27 cellular contexts compared by ENCODE assay signal in genomic region chr17:8438441-8438840, GRCh38. TPM values are rescaled to one million over a fixed set of nuclear protein-coding genes. Genes with fewer than 3 reads are reported as not detected.
DNase-seq lines count a peak whose midpoint lies in the region; ATAC-seq, FAIRE-seq and TF ChIP-seq lines count a peak whose summit lies in the region.
"Had no signal": no experiment of that assay in that cellular context is flagged by ENCODE, and none has a peak within 500 bp of the region (broad histone marks: within the 10 kb centered on the region; RNA-seq: fewer than 3 reads in every experiment).

No MANE protein-coding gene starts in this region.

- H3K27ac Mint-ChIP-seq in stimulated activated memory B cell treated with anti-CD40 and anti-IgM and Interleukin-4, amounts not matched to agents 10 μg/mL and 1 μg/mL and 100 μg/mL, for 72 hours = no peak overlapping the region
- no peak overlapping the region for H3K27ac Mint-ChIP-seq in activated T-helper 1 cell treated with anti-CD3 and anti-CD28 coated beads, Interleukin-12 subunit alpha, Interleukin-12 subunit beta, Interleukin-2, Interleukin-4 antibody, amounts not matched to agents 30 ng/mL and 10 ng/mL and 1 ng/mL, durations not matched to agents 14 hours and 24 hours and 36 hours
- no peak overlapping the region for H3K27ac Mint-ChIP-seq in natural killer cell treated with Interleukin-12 subunit alpha and Interleukin-12 subunit beta and Interleukin-15 and Interleukin-18, amount 100 ng/mL, for 72 hours
- H3K27ac Mint-ChIP-seq: H9; T-helper 1 cell treated with Interleukin-12 subunit alpha and Interleukin-12 subunit beta and Interleukin-4 antibody, amounts not matched to agents 30 μg/mL and 1 μg/mL, for 36 hours had no signal

- no peaks in the 10 kb centered on the region for H3K27me3 Mint-ChIP-seq in activated T-cell treated with anti-CD3 and anti-CD28 coated beads, Interleukin-2, amount 50 U/mL, for 4 hours (ENCODE audit: low read depth)
- no peaks in the 10 kb centered on the region for H3K27me3 Mint-ChIP-seq in stimulated activated memory B cell treated with anti-CD40 and anti-IgM and Interleukin-4, amounts not matched to agents 10 μg/mL and 1 μg/mL and 100 μg/mL, for 72 hours
- H3K27me3 Mint-ChIP-seq in activated T-helper 1 cell treated with anti-CD3 and anti-CD28 coated beads, Interleukin-12 subunit alpha, Interleukin-12 subunit beta, Interleukin-2, Interleukin-4 antibody, amounts not matched to agents 30 ng/mL and 10 ng/mL and 1 ng/mL, durations not matched to agents 14 hours and 24 hours and 36 hours (ENCODE audit: insufficient read depth) = no peaks in the 10 kb centered on the region
- no peaks in the 10 kb centered on the region for H3K27me3 Mint-ChIP-seq in natural killer cell treated with Interleukin-12 subunit alpha and Interleukin-12 subunit beta and Interleukin-15 and Interleukin-18, amount 100 ng/mL, for 72 hours

- peak overlapping the region; percentile 64 for H3K4ac ChIP-seq in trophoblast cell (ENCODE audit: low read depth, low read length)

- H3K4me3 Mint-ChIP-seq in activated T-cell treated with anti-CD3 and anti-CD28 coated beads, Interleukin-2, amount 50 U/mL, for 4 hours = peak overlapping the region; percentile 60
- H3K4me3 Mint-ChIP-seq in stimulated activated memory B cell treated with anti-CD40 and anti-IgM and Interleukin-4, amounts not matched to agents 10 μg/mL and 1 μg/mL and 100 μg/mL, for 72 hours = no peak overlapping the region
- no peak overlapping the region for H3K4me3 Mint-ChIP-seq in activated T-helper 1 cell treated with anti-CD3 and anti-CD28 coated beads, Interleukin-12 subunit alpha, Interleukin-12 subunit beta, Interleukin-2, Interleukin-4 antibody, amounts not matched to agents 30 ng/mL and 10 ng/mL and 1 ng/mL, durations not matched to agents 14 hours and 24 hours and 36 hours
- no peak overlapping the region for H3K4me3 Mint-ChIP-seq in natural killer cell treated with Interleukin-12 subunit alpha and Interleukin-12 subunit beta and Interleukin-15 and Interleukin-18, amount 100 ng/mL, for 72 hours

- H3F3A ChIP-seq in GM23248 (ENCODE audit: insufficient read depth) = 0 out of 2 replicates have a peak, but pooled peaks cover 30% of the 10 kb centered on the region

- RAD21 ChIA-PET in GM12878 (lab: Charles Lee; ENCODE audit: unreplicated experiment) = no interaction called here

- in situ Hi-C loops in GM23248 (cut with MboI) = no loop called here
- in situ Hi-C loops in GM12878 (cut with MboI) = no loop called here

- H2BK5ac ChIP-seq in trophoblast cell (ENCODE audit: low read depth, low read length, poor library complexity) = no peak overlapping the region

- H3K9ac ChIP-seq in GM23248 (no peak overlapping the region), GM12878 (ENCODE audit: control insufficient read depth, insufficient read depth, low read length) (no peak overlapping the region), trophoblast cell (ENCODE audit: low read length) (no peak overlapping the region)

- H3K4me1 Mint-ChIP-seq in activated T-cell treated with anti-CD3 and anti-CD28 coated beads, Interleukin-2, amount 50 U/mL, for 4 hours (ENCODE audit: low read depth) = peaks cover 59% of the 10 kb centered on the region
- peaks cover 45% of the 10 kb centered on the region for H3K4me1 Mint-ChIP-seq in stimulated activated memory B cell treated with anti-CD40 and anti-IgM and Interleukin-4, amounts not matched to agents 10 μg/mL and 1 μg/mL and 100 μg/mL, for 72 hours
- peaks cover 34% of the 10 kb centered on the region for H3K4me1 Mint-ChIP-seq in activated T-helper 1 cell treated with anti-CD3 and anti-CD28 coated beads, Interleukin-12 subunit alpha, Interleukin-12 subunit beta, Interleukin-2, Interleukin-4 antibody, amounts not matched to agents 30 ng/mL and 10 ng/mL and 1 ng/mL, durations not matched to agents 14 hours and 24 hours and 36 hours (ENCODE audit: low read depth)
- H3K4me1 Mint-ChIP-seq in natural killer cell treated with Interleukin-12 subunit alpha and Interleukin-12 subunit beta and Interleukin-15 and Interleukin-18, amount 100 ng/mL, for 72 hours (ENCODE audit: low read depth in 2 of 2) = peaks cover 33 to 45% of the 10 kb centered on the region in 2 donors

- intact Hi-C loops in GM12878 (cut with micrococcal nuclease; ENCODE audit: unreplicated experiment) = no loop called here
- intact Hi-C loops in activated T-helper 1 cell treated with anti-CD3 and anti-CD28 coated beads, Interleukin-12 subunit alpha, Interleukin-12 subunit beta, Interleukin-2, Interleukin-4 antibody, amounts not matched to agents 30 ng/mL and 10 ng/mL and 1 ng/mL, durations not matched to agents 14 hours and 24 hours and 36 hours (cut with micrococcal nuclease) = loop anchor here (5.0 to 10.0 kb wide), 3 partner anchors 304 to 459 kb away; no protein-coding TSS in a partner anchor

- CTCF ChIA-PET in GM12878 (lab: Yijun Ruan, JAX) = interaction anchor here (0.7 to 1.4 kb wide), 3 partner anchors 12 to 56 kb away, joined by 3 read pairs; no protein-coding TSS in a partner anchor

- no peak overlapping the region for H4K12ac ChIP-seq in trophoblast cell (ENCODE audit: low read depth, low read length)

- H3K18ac ChIP-seq in trophoblast cell (ENCODE audit: low read length) = no peak overlapping the region

- 69 to 74% methylated on average over 5 of the region's 5 CpGs for WGBS in GM23248 (ENCODE audit: low coverage in 1 of 2, low lambda C conversion rate in 2 of 2, missing lambda C conversion rate in 2 of 2), 2 experiments
- WGBS in GM12878 (ENCODE audit: insufficient coverage, insufficient replicate concordance, low lambda C conversion rate, missing lambda C conversion rate) = 67% methylated on average over 5 of the region's 5 CpGs
- WGBS in trophoblast cell (ENCODE audit: extremely low coverage, insufficient coverage, insufficient read length) = no CpG with 5 or more reads among the region's 5 CpGs

- H2AFZ ChIP-seq in GM23248 (no peak overlapping the region), GM12878 (ENCODE audit: control insufficient read depth, low read depth, low read length) (no peak overlapping the region), trophoblast cell (ENCODE audit: insufficient read depth, low read length, poor library complexity) (no peak overlapping the region)

- H3K14ac ChIP-seq in trophoblast cell (ENCODE audit: low read length) = no peak overlapping the region

- H3K9me2 ChIP-seq in GM23248 (ENCODE audit: insufficient read depth) = no peaks in the 10 kb centered on the region

- H3K9me3 ChIP-seq in GM23248 (ENCODE audit: low read depth) (no peaks in the 10 kb centered on the region), GM12878 (replicated peaks; ENCODE audit: control insufficient read depth, insufficient read depth, low read length) (no peaks in the 10 kb centered on the region), trophoblast cell (ENCODE audit: insufficient read depth, low read depth, low read length) (no peaks in the 10 kb centered on the region)

- DNase-seq in activated T-cell treated with anti-CD3 and anti-CD28 coated beads, Interleukin-2, amount 50 U/mL, for 4 hours = no peak
- no peak for DNase-seq in activated T-cell treated with anti-CD3 and anti-CD28 coated beads, Interleukin-2, amount 50 U/mL, for 1 hour
- DNase-seq in GM23248 (no peak), GM12878 (ENCODE audit: low read depth, low spot score) (no peak), trophoblast cell (no peak)
- no peak for DNase-seq in activated T-helper 1 cell treated with anti-CD3 and anti-CD28 coated beads, Interleukin-12 subunit alpha, Interleukin-12 subunit beta, Interleukin-2, Interleukin-4 antibody, amounts not matched to agents 30 ng/mL and 10 ng/mL and 1 ng/mL, durations not matched to agents 14 hours and 24 hours and 36 hours (ENCODE audit: low spot score)
- DNase-seq in natural killer cell treated with Interleukin-12 subunit alpha and Interleukin-12 subunit beta and Interleukin-15 and Interleukin-18, amount 100 ng/mL, for 72 hours (ENCODE audit: low spot score) = no peak
- DNase-seq: activated naive CD4-positive, alpha-beta T cell treated with anti-CD3 and anti-CD28 coated beads, Interleukin-2, amount 50 U/mL, for 16 hours; dorsolateral prefrontal cortex; H9; mammary epithelial cell; NCI-H1048; NCI-H187; NCI-H2171 treated with DMSO at 0.1 percent for 48 hours; NCI-H526; occipital lobe; substantia nigra had no signal

- peak overlapping the region; percentile 97; the same call in 1 of the 2 replicates for H3K4me3 ChIP-seq in GM23248
- H3K4me3 ChIP-seq in GM12878 = no peak overlapping the region; the same call in 1 of the 2 replicates
- H3K4me3 ChIP-seq in trophoblast cell (ENCODE audit: low read depth, low read length) = no peak overlapping the region

- peaks cover 34% of the 10 kb centered on the region for H3K4me1 ChIP-seq in GM23248 (ENCODE audit: insufficient read depth)
- H3K4me1 ChIP-seq in GM12878 (ENCODE audit: control insufficient read depth, insufficient read depth, low read length) = peaks cover 6% of the 10 kb centered on the region
- H3K4me1 ChIP-seq in trophoblast cell (ENCODE audit: control insufficient read depth in 1 of 2, insufficient read depth in 2 of 2, low read length in 2 of 2) = no peaks in the 10 kb centered on the region

- no peak overlapping the region for H2BK120ac ChIP-seq in trophoblast cell (ENCODE audit: insufficient read depth, low read length, poor library complexity)

- TF ChIP-seq CTCF in GM12878 (IDR thresholded peaks at IDR 0.05 in 2 of 3, conservative IDR thresholded peaks at IDR 0.05 in 1 of 3; ENCODE audit: control insufficient read depth in 2 of 3, extremely low read depth in 1 of 3, insufficient read depth in 1 of 3, low read depth in 3 of 3, low read length in 3 of 3) = no peak

- H4K20me1 ChIP-seq in GM23248 (ENCODE audit: insufficient read depth) (peaks cover 22% of the 10 kb centered on the region; the same call in 1 of the 2 replicates), GM12878 (ENCODE audit: control insufficient read depth, insufficient read depth) (no peaks in the 10 kb centered on the region; the same call in 1 of the 2 replicates)

- TF ChIP-seq EP300 in GM12878 (IDR thresholded peaks at IDR 0.05; ENCODE audit: borderline replicate concordance in 1 of 2, control insufficient read depth in 1 of 2, low read depth in 2 of 2, low read length in 2 of 2) = no peak

- no peak overlapping the region for H4K91ac ChIP-seq in trophoblast cell (ENCODE audit: low read depth, low read length)

- H3K9me3 Mint-ChIP-seq in activated T-cell treated with anti-CD3 and anti-CD28 coated beads, Interleukin-2, amount 50 U/mL, for 4 hours = no peaks in the 10 kb centered on the region
- no peaks in the 10 kb centered on the region for H3K9me3 Mint-ChIP-seq in stimulated activated memory B cell treated with anti-CD40 and anti-IgM and Interleukin-4, amounts not matched to agents 10 μg/mL and 1 μg/mL and 100 μg/mL, for 72 hours
- no peaks in the 10 kb centered on the region for H3K9me3 Mint-ChIP-seq in activated T-helper 1 cell treated with anti-CD3 and anti-CD28 coated beads, Interleukin-12 subunit alpha, Interleukin-12 subunit beta, Interleukin-2, Interleukin-4 antibody, amounts not matched to agents 30 ng/mL and 10 ng/mL and 1 ng/mL, durations not matched to agents 14 hours and 24 hours and 36 hours
- H3K9me3 Mint-ChIP-seq in natural killer cell treated with Interleukin-12 subunit alpha and Interleukin-12 subunit beta and Interleukin-15 and Interleukin-18, amount 100 ng/mL, for 72 hours = no peaks in the 10 kb centered on the region
- H3K9me3 Mint-ChIP-seq: H9; T-helper 1 cell treated with Interleukin-12 subunit alpha and Interleukin-12 subunit beta and Interleukin-4 antibody, amounts not matched to agents 30 μg/mL and 1 μg/mL, for 36 hours had no signal

- H3K79me2 ChIP-seq in GM23248 (ENCODE audit: insufficient read depth) (peaks cover 76% of the 10 kb centered on the region), GM12878 (ENCODE audit: control insufficient read depth, insufficient read depth, low read length) (peaks cover 65% of the 10 kb centered on the region), trophoblast cell (ENCODE audit: control insufficient read depth, insufficient read depth, low read length, poor library complexity) (peaks cover 7% of the 10 kb centered on the region)

- POLR2A ChIA-PET in GM12878 (lab: Charles Lee) = interaction anchor here (2.3 kb wide), 1 partner anchor 9 kb away, joined by 7 read pairs; no protein-coding TSS in a partner anchor

- H3K36me3 ChIP-seq in GM23248 (ENCODE audit: low read depth) = peaks cover 13% of the 10 kb centered on the region
- no peaks in the 10 kb centered on the region; a peak in 1 of 4 replicates for H3K36me3 ChIP-seq in GM12878 (ENCODE audit: control insufficient read depth in 2 of 2, insufficient read depth in 2 of 2, low read length in 1 of 2)
- H3K36me3 ChIP-seq in trophoblast cell (ENCODE audit: control insufficient read depth in 1 of 2, insufficient read depth in 2 of 2, low read length in 2 of 2) = peaks cover 5% of the 10 kb centered on the region in 2 experiments

- H3K4me2 ChIP-seq in GM23248 (ENCODE audit: unreplicated experiment) (peak overlapping the region; percentile 100), GM12878 (ENCODE audit: control insufficient read depth, insufficient read depth) (peak overlapping the region; percentile 53; the same call in 1 of the 2 replicates), trophoblast cell (ENCODE audit: low read length) (no peak overlapping the region)

- no peak overlapping the region for H3K23ac ChIP-seq in trophoblast cell (ENCODE audit: low read length)

- no peak for TF ChIP-seq RAD21 in GM12878 (IDR thresholded peaks at IDR 0.05; ENCODE audit: insufficient read depth, low read depth, low read length)

- H4K8ac ChIP-seq in trophoblast cell (ENCODE audit: low read depth, low read length) = no peak overlapping the region

- H2AK5ac ChIP-seq in trophoblast cell (ENCODE audit: low read length) = no peak overlapping the region

- BruUV-seq in GM12878 (replicated peaks; lab: Mats Ljungman, UMichigan) = no TSS peak

- FAIRE-seq in GM12878 (lab: Jason Lieb, UNC) = no peak
- FAIRE-seq: D721Med had no signal

- H3K27me3 ChIP-seq in GM23248 (replicated peaks; ENCODE audit: insufficient read depth) (no peaks in the 10 kb centered on the region), GM12878 (replicated peaks in 1 of 2; ENCODE audit: control insufficient read depth in 2 of 2, insufficient read depth in 2 of 2, low read length in 1 of 2) (no peaks in the 10 kb centered on the region), trophoblast cell (ENCODE audit: insufficient read depth, low read length) (no peaks in the 10 kb centered on the region)
- H3K27me3 ChIP-seq: dorsolateral prefrontal cortex had no signal

- H2BK12ac ChIP-seq in trophoblast cell (ENCODE audit: low read length) = no peak overlapping the region

- no peak for TF ChIP-seq POLR2A in GM12878 (IDR thresholded peaks at IDR 0.05; ENCODE audit: low read depth, low read length)

- ATAC-seq in activated T-cell treated with anti-CD3 and anti-CD28 coated beads, Interleukin-2, amount 50 U/mL, for 4 hours = no peak
- no peak for ATAC-seq in GM12878
- no peak for ATAC-seq in stimulated activated memory B cell treated with anti-CD40 and anti-IgM and Interleukin-4, amounts not matched to agents 10 μg/mL and 1 μg/mL and 100 μg/mL, for 72 hours
- no peak for ATAC-seq in natural killer cell treated with Interleukin-12 subunit alpha and Interleukin-12 subunit beta and Interleukin-15 and Interleukin-18, amount 100 ng/mL, for 72 hours

- H3K27ac ChIP-seq in GM23248 = no peak overlapping the region
- no peak overlapping the region for H3K27ac ChIP-seq in GM12878 (ENCODE audit: control insufficient read depth, insufficient read depth)
- no peak overlapping the region for H3K27ac ChIP-seq in trophoblast cell (ENCODE audit: low read depth, low read length)
- H3K27ac ChIP-seq: dorsolateral prefrontal cortex, HL-60 had no signal

- SMC1A ChIA-PET in GM12878 (lab: Charles Lee; ENCODE audit: uncharacterized antibody, unreplicated experiment) = interaction anchor here (1.9 kb wide), 1 partner anchor 9 kb away, joined by 6 read pairs; no protein-coding TSS in a partner anchor

- peaks cover 8% of the 10 kb centered on the region for H3K79me1 ChIP-seq in trophoblast cell (ENCODE audit: low read length)

- peaks cover 7% of the 10 kb centered on the region for H3K36me3 Mint-ChIP-seq in activated T-cell treated with anti-CD3 and anti-CD28 coated beads, Interleukin-2, amount 50 U/mL, for 4 hours (ENCODE audit: insufficient read depth)
- peaks cover 8% of the 10 kb centered on the region for H3K36me3 Mint-ChIP-seq in stimulated activated memory B cell treated with anti-CD40 and anti-IgM and Interleukin-4, amounts not matched to agents 10 μg/mL and 1 μg/mL and 100 μg/mL, for 72 hours
- peaks cover 6% of the 10 kb centered on the region for H3K36me3 Mint-ChIP-seq in activated T-helper 1 cell treated with anti-CD3 and anti-CD28 coated beads, Interleukin-12 subunit alpha, Interleukin-12 subunit beta, Interleukin-2, Interleukin-4 antibody, amounts not matched to agents 30 ng/mL and 10 ng/mL and 1 ng/mL, durations not matched to agents 14 hours and 24 hours and 36 hours (ENCODE audit: low read depth)
- peaks cover 5% of the 10 kb centered on the region for H3K36me3 Mint-ChIP-seq in natural killer cell treated with Interleukin-12 subunit alpha and Interleukin-12 subunit beta and Interleukin-15 and Interleukin-18, amount 100 ng/mL, for 72 hours

RNA-seq across cellular contexts. Expression of gene NDEL1, which starts 2.8 kb away (rescaled TPM):
- total RNA-seq in activated T-cell treated with anti-CD3 and anti-CD28 coated beads, Interleukin-2, amount 50 U/mL, for 4 hours = 10 to 100 TPM; 49.0 to 51.7 (median 51.4) TPM
- 74.9 and 76.4 TPM in 2 replicates for total RNA-seq in GM23248 (2014; rRNA removed; shearing (Covaris generic))
- polyA plus RNA-seq in GM23248 (2016; fragmentation: Nextera tagmentation; extraction: Ambion mirVana) = 105 and 111 TPM in 2 replicates
- 133 and 147 TPM in 2 replicates for total RNA-seq in GM12878 (2013; cell fraction: nucleolus; rRNA removed)
- 24.8 and 24.9 TPM in 2 replicates for total RNA-seq in GM12878 (2014; rRNA removed)
- 26.4 and 31.9 TPM in 2 replicates for total RNA-seq in GM12878 (2014; rRNA removed; fragmentation: Illumina TruSeq; extraction: Trizol)
- total RNA-seq in GM12878 (2021) = 32.1 and 36.9 TPM in 2 replicates
- polyA plus RNA-seq in GM12878 (2011; ENCODE audit: low read depth) = 18.3 TPM
- polyA plus RNA-seq in GM12878 (2011; rRNA removed) = 41.5 and 60.1 TPM in 2 replicates
- 35.6 and 41.7 TPM in 2 replicates for polyA plus RNA-seq in GM12878 (2011; cell fraction: cytosol; rRNA removed)
- polyA plus RNA-seq in GM12878 (2011; cell fraction: nucleus; rRNA removed) = 50.2 and 53.2 TPM in 2 replicates
- 25.3 and 28.5 TPM in 2 replicates for polyA plus RNA-seq in GM12878 (2012)
- 30.5 and 40.3 TPM in 2 replicates for polyA plus RNA-seq in GM12878 (2014; fragmentation: Illumina TruSeq; extraction: Trizol)
- polyA plus RNA-seq in GM12878 (2014; fragmentation: Nextera tagmentation; extraction: Ambion mirVana) = 1 to 10 TPM in 1 of 2 experiments, under 1 TPM in 1; 0.72 to 1.9 TPM
- polyA plus RNA-seq in GM12878 (2014; rRNA removed) = 27.0 and 33.0 TPM in 2 replicates
- polyA plus RNA-seq in GM12878 (2016; fragmentation: Nextera tagmentation; extraction: Ambion mirVana) = 10 to 100 TPM; 29.1 to 29.4 TPM
- 38.0 and 43.8 TPM in 2 replicates for polyA minus RNA-seq in GM12878 (2011; rRNA and poly(A)+ RNA removed)
- 11.9 and 20.2 TPM in 2 replicates for polyA minus RNA-seq in GM12878 (2011; cell fraction: cytosol; rRNA and poly(A)+ RNA removed)
- 35.8 and 62.6 TPM in 2 replicates for polyA minus RNA-seq in GM12878 (2011; cell fraction: nucleus; rRNA and poly(A)+ RNA removed)
- polyA plus RNA-seq in trophoblast cell (2013) = 60.7 and 61.4 TPM in 2 replicates
- total RNA-seq in activated T-helper 1 cell treated with anti-CD3 and anti-CD28 coated beads, Interleukin-12 subunit alpha, Interleukin-12 subunit beta, Interleukin-2, Interleukin-4 antibody, amounts not matched to agents 30 ng/mL and 10 ng/mL and 1 ng/mL, durations not matched to agents 14 hours and 24 hours and 36 hours = 72.4 and 75.4 TPM in 2 replicates
- 100 to 1,000 TPM in 1 of 2 donors, 10 to 100 TPM in 1; 94.9 to 101 TPM for total RNA-seq in natural killer cell treated with Interleukin-12 subunit alpha and Interleukin-12 subunit beta and Interleukin-15 and Interleukin-18, amount 100 ng/mL, for 72 hours

RNA-seq across cellular contexts. Expression of gene RNF222, which starts 40.8 kb away (rescaled TPM):
- total RNA-seq in activated T-cell treated with anti-CD3 and anti-CD28 coated beads, Interleukin-2, amount 50 U/mL, for 4 hours = under 1 TPM in 2 of 3 donors, not detected in 1; 0.11 to 0.13 TPM
- total RNA-seq in GM23248 (2014; rRNA removed; shearing (Covaris generic)) = not detected in 2 replicates
- not detected in 2 replicates for polyA plus RNA-seq in GM23248 (2016; fragmentation: Nextera tagmentation; extraction: Ambion mirVana)
- total RNA-seq in GM12878 (2013; cell fraction: nucleolus; rRNA removed) = not detected in 2 replicates
- total RNA-seq in GM12878 (2014; rRNA removed) = not detected in 2 replicates
- total RNA-seq in GM12878 (2014; rRNA removed; fragmentation: Illumina TruSeq; extraction: Trizol) = not detected in 2 replicates
- not detected in 2 replicates for total RNA-seq in GM12878 (2021)
- polyA plus RNA-seq in GM12878 (2011; ENCODE audit: low read depth) = not detected
- polyA plus RNA-seq in GM12878 (2011; rRNA removed) = not detected in 2 replicates
- polyA plus RNA-seq in GM12878 (2011; cell fraction: cytosol; rRNA removed) = not detected in 2 replicates
- not detected in 2 replicates for polyA plus RNA-seq in GM12878 (2011; cell fraction: nucleus; rRNA removed)
- 0.04 TPM in 1 of 2 replicates, not detected in the other for polyA plus RNA-seq in GM12878 (2012)
- polyA plus RNA-seq in GM12878 (2014; fragmentation: Illumina TruSeq; extraction: Trizol) = not detected in 2 replicates
- not detected for polyA plus RNA-seq in GM12878 (2014; fragmentation: Nextera tagmentation; extraction: Ambion mirVana)
- polyA plus RNA-seq in GM12878 (2014; rRNA removed) = 0.06 TPM in 1 of 2 replicates, not detected in the other
- polyA plus RNA-seq in GM12878 (2016; fragmentation: Nextera tagmentation; extraction: Ambion mirVana) = not detected
- polyA minus RNA-seq in GM12878 (2011; rRNA and poly(A)+ RNA removed) = not detected in 2 replicates
- polyA minus RNA-seq in GM12878 (2011; cell fraction: cytosol; rRNA and poly(A)+ RNA removed) = not detected in 2 replicates
- not detected in 2 replicates for polyA minus RNA-seq in GM12878 (2011; cell fraction: nucleus; rRNA and poly(A)+ RNA removed)
- polyA plus RNA-seq in trophoblast cell (2013) = 0.07 and 0.12 TPM in 2 replicates
- not detected in 2 replicates for total RNA-seq in activated T-helper 1 cell treated with anti-CD3 and anti-CD28 coated beads, Interleukin-12 subunit alpha, Interleukin-12 subunit beta, Interleukin-2, Interleukin-4 antibody, amounts not matched to agents 30 ng/mL and 10 ng/mL and 1 ng/mL, durations not matched to agents 14 hours and 24 hours and 36 hours
- total RNA-seq in natural killer cell treated with Interleukin-12 subunit alpha and Interleukin-12 subunit beta and Interleukin-15 and Interleukin-18, amount 100 ng/mL, for 72 hours = not detected
- total RNA-seq: Daoy, occipital lobe, RPMI7951, SK-MEL-5, skeletal muscle tissue, urinary bladder had no signal
- polyA plus RNA-seq: BJ, urinary bladder had no signal

RNA-seq across cellular contexts. Expression of gene RPL26, which starts 55.4 kb away (rescaled TPM):
- total RNA-seq in activated T-cell treated with anti-CD3 and anti-CD28 coated beads, Interleukin-2, amount 50 U/mL, for 4 hours = 1,000 to 10,000 TPM; 2,326 to 2,535 (median 2,364) TPM
- 2,122 and 2,233 TPM in 2 replicates for total RNA-seq in GM23248 (2014; rRNA removed; shearing (Covaris generic))
- polyA plus RNA-seq in GM23248 (2016; fragmentation: Nextera tagmentation; extraction: Ambion mirVana) = 497 and 522 TPM in 2 replicates
- 734 and 744 TPM in 2 replicates for total RNA-seq in GM12878 (2013; cell fraction: nucleolus; rRNA removed)
- 3,483 and 4,154 TPM in 2 replicates for total RNA-seq in GM12878 (2014; rRNA removed)
- 6,423 and 6,771 TPM in 2 replicates for total RNA-seq in GM12878 (2014; rRNA removed; fragmentation: Illumina TruSeq; extraction: Trizol)
- total RNA-seq in GM12878 (2021) = 3,090 and 3,251 TPM in 2 replicates
- 29,600 TPM for polyA plus RNA-seq in GM12878 (2011; ENCODE audit: low read depth)
- 6,707 and 9,146 TPM in 2 replicates for polyA plus RNA-seq in GM12878 (2011; rRNA removed)
- 3,563 and 4,017 TPM in 2 replicates for polyA plus RNA-seq in GM12878 (2011; cell fraction: cytosol; rRNA removed)
- 1,482 and 1,865 TPM in 2 replicates for polyA plus RNA-seq in GM12878 (2011; cell fraction: nucleus; rRNA removed)
- polyA plus RNA-seq in GM12878 (2012) = 7,747 and 8,546 TPM in 2 replicates
- polyA plus RNA-seq in GM12878 (2014; fragmentation: Illumina TruSeq; extraction: Trizol) = 9,244 and 13,720 TPM in 2 replicates
- polyA plus RNA-seq in GM12878 (2014; fragmentation: Nextera tagmentation; extraction: Ambion mirVana) = 1,000 to 10,000 TPM; 3,591 to 5,060 TPM
- 5,547 and 6,933 TPM in 2 replicates for polyA plus RNA-seq in GM12878 (2014; rRNA removed)
- polyA plus RNA-seq in GM12878 (2016; fragmentation: Nextera tagmentation; extraction: Ambion mirVana) = 1,000 to 10,000 TPM; 1,451 to 1,481 TPM
- 1,892 and 3,308 TPM in 2 replicates for polyA minus RNA-seq in GM12878 (2011; rRNA and poly(A)+ RNA removed)
- polyA minus RNA-seq in GM12878 (2011; cell fraction: cytosol; rRNA and poly(A)+ RNA removed) = 414 and 466 TPM in 2 replicates
- 144 and 173 TPM in 2 replicates for polyA minus RNA-seq in GM12878 (2011; cell fraction: nucleus; rRNA and poly(A)+ RNA removed)
- polyA plus RNA-seq in trophoblast cell (2013) = 4,392 and 4,726 TPM in 2 replicates
- 2,163 and 2,185 TPM in 2 replicates for total RNA-seq in activated T-helper 1 cell treated with anti-CD3 and anti-CD28 coated beads, Interleukin-12 subunit alpha, Interleukin-12 subunit beta, Interleukin-2, Interleukin-4 antibody, amounts not matched to agents 30 ng/mL and 10 ng/mL and 1 ng/mL, durations not matched to agents 14 hours and 24 hours and 36 hours
- 1,000 to 10,000 TPM in 1 of 2 donors, 100 to 1,000 TPM in 1; 884 to 1,221 TPM for total RNA-seq in natural killer cell treated with Interleukin-12 subunit alpha and Interleukin-12 subunit beta and Interleukin-15 and Interleukin-18, amount 100 ng/mL, for 72 hours
